8 cellular contexts compared by ENCODE assay signal in genomic region chrX:70444326-70445196, GRCh38. TPM values are rescaled to one million over a fixed set of nuclear protein-coding genes. Genes with fewer than 3 reads are reported as not detected.
A peak's percentile ranks its signal among the peaks of the same experiment; 100 is the strongest.
DNase-seq lines count a peak whose midpoint lies in the region; ATAC-seq, FAIRE-seq and TF ChIP-seq lines count a peak whose summit lies in the region.

Gene DLG3 (plus strand): TSS chrX:70444835. CDS start chrX:70445202, 367 bp downstream.

- no peaks in the 10 kb centered on the region for H3K36me3 ChIP-seq in HUES64 (ENCODE audit: insufficient read depth, low read length)
- no peaks in the 10 kb centered on the region for H3K36me3 ChIP-seq in OCI-LY7 (ENCODE audit: insufficient read depth, low read length)

- POLR2A ChIA-PET in activated CD8-positive, alpha-beta T cell treated with anti-CD3 and anti-CD28 coated beads, Interleukin-2, amount 10 ng/mL, durations not matched to agents 7 days and 5 days (lab: Charles Lee), result interaction anchor here (1.1 kb wide), 1 partner anchor 10 kb away, joined by 3 read pairs; no protein-coding TSS in a partner anchor
- POLR2A ChIA-PET in OCI-LY7 (lab: Charles Lee), result no interaction called here

- H3K4me1 ChIP-seq in HUES64 (ENCODE audit: insufficient read depth, low read length) (no peaks in the 10 kb centered on the region), OCI-LY7 (ENCODE audit: insufficient read depth, low read length, poor library complexity, severe bottlenecking) (no peaks in the 10 kb centered on the region)

- no peaks in the 10 kb centered on the region for H4K20me1 ChIP-seq in OCI-LY7 (ENCODE audit: insufficient read depth, low read length)

- H3K4me2 ChIP-seq in OCI-LY7 (ENCODE audit: low read length), result no peak within 1 kb of the TSS

- H3K9me3 ChIP-seq in HUES64 (ENCODE audit: insufficient read depth, low read depth, low read length) (no peaks in the 10 kb centered on the region), OCI-LY7 (ENCODE audit: low read length) (no peaks in the 10 kb centered on the region)

- H3K4me1 Mint-ChIP-seq in activated CD8-positive, alpha-beta T cell treated with anti-CD3 and anti-CD28 coated beads, Interleukin-2, amount 10 ng/mL, durations not matched to agents 7 days and 5 days (ENCODE audit: low read depth), result peaks cover 4% of the 10 kb centered on the region

- H2AFZ ChIP-seq in OCI-LY7 (ENCODE audit: low read length), result no peak within 1 kb of the TSS

- H3K27me3 ChIP-seq in HUES64 (ENCODE audit: insufficient read depth, low read length), result peaks cover 23% of the 10 kb centered on the region

- no peak within 1 kb of the TSS for H3K9ac ChIP-seq in HUES64 (ENCODE audit: low read depth, low read length)

- intact Hi-C loops in OCI-LY7 (cut with micrococcal nuclease; ENCODE audit: unreplicated experiment), result no loop called here

- DNase-seq in D721Med (ENCODE audit: insufficient read length, low spot score), result peak; percentile 68
- DNase-seq in activated CD8-positive, alpha-beta T cell treated with anti-CD3 and anti-CD28 coated beads, Interleukin-2, amount 10 ng/mL, durations not matched to agents 7 days and 5 days, result no peak
- peak; percentile 29 for DNase-seq in glomerular visceral epithelial cell (ENCODE audit: extremely low spot score)
- peak; percentile 59 for DNase-seq in pons (ENCODE audit: low spot score)
- DNase-seq in OCI-LY7 (ENCODE audit: low spot score), result no peak

- no peak within 1 kb of the TSS for H3K27ac ChIP-seq in HUES64 (ENCODE audit: low read depth, low read length)
- no peak within 1 kb of the TSS for H3K27ac ChIP-seq in OCI-LY7 (ENCODE audit: low read depth, low read length, poor library complexity, severe bottlenecking)

- TF ChIP-seq CTCF in D721Med (IDR thresholded peaks at IDR 0.05; ENCODE audit: insufficient read depth, missing control alignments) (no peak), OCI-LY7 (conservative IDR thresholded peaks at IDR 0.05; ENCODE audit: low read length) (no peak)

- H3K79me2 ChIP-seq in OCI-LY7 (ENCODE audit: insufficient read depth, low read depth, low read length), result no peaks in the 10 kb centered on the region

- WGBS in HUES64, result 5% methylated on average over 48 of the region's 55 CpGs

- H3K27me3 Mint-ChIP-seq in activated CD8-positive, alpha-beta T cell treated with anti-CD3 and anti-CD28 coated beads, Interleukin-2, amount 10 ng/mL, durations not matched to agents 7 days and 5 days (ENCODE audit: low read depth), result peaks cover 44% of the 10 kb centered on the region

- H3K9me3 Mint-ChIP-seq in activated CD8-positive, alpha-beta T cell treated with anti-CD3 and anti-CD28 coated beads, Interleukin-2, amount 10 ng/mL, durations not matched to agents 7 days and 5 days (ENCODE audit: insufficient read depth), result no peaks in the 10 kb centered on the region

- no peak for FAIRE-seq in D721Med (lab: Jason Lieb, UNC)

- no peaks in the 10 kb centered on the region for H3K36me3 Mint-ChIP-seq in activated CD8-positive, alpha-beta T cell treated with anti-CD3 and anti-CD28 coated beads, Interleukin-2, amount 10 ng/mL, durations not matched to agents 7 days and 5 days (ENCODE audit: low read depth)

- no TSS peak for BruUV-seq in OCI-LY7 (replicated peaks; lab: Mats Ljungman, UMichigan)

- peak; percentile 68 for ATAC-seq in activated CD8-positive, alpha-beta T cell treated with anti-CD3 and anti-CD28 coated beads, Interleukin-2, amount 10 ng/mL, durations not matched to agents 7 days and 5 days
- ATAC-seq in GM18858 (IDR thresholded peaks at IDR 0.05; ENCODE audit: unreplicated experiment) (no peak), HG02970 (IDR thresholded peaks at IDR 0.05; ENCODE audit: low FRiP score, unreplicated experiment) (no peak)

- H3K4me3 ChIP-seq in HUES64 (ENCODE audit: low read length) (peak within 1 kb of the TSS; percentile 39; the same call in 1 of the 2 replicates), OCI-LY7 (ENCODE audit: low read depth, low read length, poor library complexity, severe bottlenecking) (no peak within 1 kb of the TSS)

- H3K9me2 ChIP-seq in OCI-LY7 (ENCODE audit: insufficient read depth, low read length), result no peaks in the 10 kb centered on the region

- no peak within 1 kb of the TSS for H3K27ac Mint-ChIP-seq in activated CD8-positive, alpha-beta T cell treated with anti-CD3 and anti-CD28 coated beads, Interleukin-2, amount 10 ng/mL, durations not matched to agents 7 days and 5 days

- H3K4me3 Mint-ChIP-seq in activated CD8-positive, alpha-beta T cell treated with anti-CD3 and anti-CD28 coated beads, Interleukin-2, amount 10 ng/mL, durations not matched to agents 7 days and 5 days, result peak within 1 kb of the TSS; percentile 40

- CTCF ChIA-PET in activated CD8-positive, alpha-beta T cell treated with anti-CD3 and anti-CD28 coated beads, Interleukin-2, amount 10 ng/mL, durations not matched to agents 7 days and 5 days (lab: Charles Lee), result interaction anchor here (0.6 to 1.1 kb wide), 4 partner anchors 7 to 220 kb away, joined by 3 to 4 read pairs (median 3); no protein-coding TSS in a partner anchor
- CTCF ChIA-PET in OCI-LY7 (lab: Charles Lee; ENCODE audit: unreplicated experiment), result no interaction called here

RNA-seq across cellular contexts. Expression of gene DLG3, which starts in this region (rescaled TPM):
- 26.2 TPM for polyA plus RNA-seq in HUES64 (2013, experiment 1 of 2)
- 28.5 TPM for polyA plus RNA-seq in HUES64 (2013, experiment 2 of 2)
- 10 to 100 TPM; 22.8 to 24.6 TPM for total RNA-seq in activated CD8-positive, alpha-beta T cell treated with anti-CD3 and anti-CD28 coated beads, Interleukin-2, amount 10 ng/mL, durations not matched to agents 7 days and 5 days
- 0.06 TPM in 1 of 2 replicates, not detected in the other for total RNA-seq in OCI-LY7 (2014; rRNA removed; shearing (Covaris generic))
- 0.09 TPM in 1 of 2 replicates, not detected in the other for total RNA-seq in OCI-LY7 (2022)

Comparison
In these comparisons a context has a peak if more than half of its experiments do, and no peak if none do; other contexts are left out.
1. RNA of gene DLG3 (total RNA-seq): 22.8 to 24.6 TPM in activated CD8-positive, alpha-beta T cell treated with anti-CD3 and anti-CD28 coated beads, Interleukin-2, amount 10 ng/mL, durations not matched to agents 7 days and 5 days; 0.06 to 0.09 TPM in OCI-LY7; every median in the first group is over 10 times any median in the second.
2. DNase-seq: peak in D721Med (single experiment), glomerular visceral epithelial cell (single experiment) and pons (single experiment); none in activated CD8-positive, alpha-beta T cell treated with anti-CD3 and anti-CD28 coated beads, Interleukin-2, amount 10 ng/mL, durations not matched to agents 7 days and 5 days (single experiment) and OCI-LY7 (single experiment).